In genomic region chr1:9022773-9023172, GRCh38 we compare ENCODE assay signal across 20 cellular contexts. TPM values are rescaled to one million over a fixed set of nuclear protein-coding genes. Genes with fewer than 3 reads are reported as not detected.
DNase-seq lines count a peak whose midpoint lies in the region; ATAC-seq, FAIRE-seq and TF ChIP-seq lines count a peak whose summit lies in the region.
"Had no signal": no experiment of that assay in that cellular context is flagged by ENCODE, and none has a peak within 500 bp of the region (broad histone marks: within the 10 kb centered on the region; RNA-seq: fewer than 3 reads in every experiment).

No MANE protein-coding gene starts in this region.

- TF ChIP-seq EP300 in K562 (IDR thresholded peaks at IDR 0.05; ENCODE audit: low read length): no peak

- no peaks in the 10 kb centered on the region for H3K9me3 ChIP-seq in MM.1S (replicated peaks; ENCODE audit: insufficient read depth, low read length)
- no peaks in the 10 kb centered on the region for H3K9me3 ChIP-seq in K562 (replicated peaks; ENCODE audit: control insufficient read depth, insufficient read depth, low read depth, low read length)
- H3K9me3 ChIP-seq in small intestine (ENCODE audit: control insufficient read depth, low read depth): no peaks in the 10 kb centered on the region
- H3K9me3 ChIP-seq: BLaER1 treated with 17β-estradiol and CSF1 and Interleukin-3, amounts not matched to agents 10 nM and 100 nM had no signal

- peak; percentile 67 for FAIRE-seq in K562 (lab: Jason Lieb, UNC)
- no peak for FAIRE-seq in small intestine (lab: Jason Lieb, UNC)
- FAIRE-seq: G401.6, GM12892 had no signal

- no peaks in the 10 kb centered on the region for H3K79me2 ChIP-seq in MM.1S (ENCODE audit: low read length)
- H3K79me2 ChIP-seq in K562 (ENCODE audit: control insufficient read depth, insufficient read depth, low read length): no peaks in the 10 kb centered on the region

- peak; percentile 55 for ATAC-seq in K562

- peak overlapping the region; percentile 8; the same call in 1 of the 2 replicates for H3K27ac ChIP-seq in MM.1S (ENCODE audit: low read length)
- H3K27ac ChIP-seq in K562 (ENCODE audit: extremely low read depth, low read depth, low read length): no peak overlapping the region
- peak overlapping the region; percentile 71 to 82 for H3K27ac ChIP-seq in small intestine (ENCODE audit: low read depth in 1 of 2, low read length in 1 of 2)
- H3K27ac ChIP-seq: BLaER1 treated with 17β-estradiol and CSF1 and Interleukin-3, amounts not matched to agents 10 nM and 100 nM; KMS-11 had no signal

- no peak for TF ChIP-seq RAD21 in K562 (CRISPR knock-in tag; conservative IDR thresholded peaks at IDR 0.05 in 1 of 2, IDR thresholded peaks at IDR 0.05 in 1 of 2)

- intact Hi-C loops in K562 (cut with micrococcal nuclease): no loop called here
- intact Hi-C loops in head of caudate nucleus (cut with DNase I): no loop called here

- H3F3A ChIP-seq in MM.1S (ENCODE audit: insufficient read depth, low read length): 0 out of 2 replicates have a peak, but pooled peaks cover 5% of the 10 kb centered on the region

- no peak for TF ChIP-seq POLR2A in K562 (conservative IDR thresholded peaks at IDR 0.05)

- H3K4me1 ChIP-seq in MM.1S (ENCODE audit: low read length) (peaks cover 7% of the 10 kb centered on the region), K562 (replicated peaks in 1 of 2; ENCODE audit: control insufficient read depth in 2 of 2, insufficient read depth in 2 of 2, low read length in 2 of 2) (peaks cover 0 to 6% of the 10 kb centered on the region in 2 experiments; a peak in 1 of 5 replicates), small intestine (ENCODE audit: control insufficient read depth in 2 of 2, insufficient read depth in 1 of 2, low read depth in 1 of 2, low read length in 1 of 2) (peaks cover 0 to 10% of the 10 kb centered on the region in 2 donors)

- H3K36me3 ChIP-seq in MM.1S (replicated peaks; ENCODE audit: insufficient read depth, low read length): no peaks in the 10 kb centered on the region
- no peaks in the 10 kb centered on the region for H3K36me3 ChIP-seq in K562 (ENCODE audit: control insufficient read depth, insufficient read depth, low read length)
- H3K36me3 ChIP-seq in small intestine (ENCODE audit: control insufficient read depth in 2 of 2, insufficient read depth in 2 of 2, low read length in 2 of 2): no peaks in the 10 kb centered on the region
- H3K36me3 ChIP-seq: BLaER1 treated with 17β-estradiol and CSF1 and Interleukin-3, amounts not matched to agents 10 nM and 100 nM had no signal

- TF ChIP-seq CTCF in GM12874 (IDR thresholded peaks at IDR 0.05; ENCODE audit: insufficient read depth, low read depth, low read length) (0 out of 2 replicates have a peak, but pooled peaks have one; percentile 4), MM.1S (IDR thresholded peaks at IDR 0.05; ENCODE audit: low read length) (no peak), K562 (IDR thresholded peaks at IDR 0.05 in 2 of 3, conservative IDR thresholded peaks at IDR 0.05 in 1 of 3; ENCODE audit: insufficient read depth in 2 of 3, low read depth in 1 of 3, low read length in 3 of 3) (no peak)

- no peak overlapping the region for H2AFZ ChIP-seq in MM.1S (ENCODE audit: low read length)
- no peak overlapping the region for H2AFZ ChIP-seq in K562 (ENCODE audit: low read depth, low read length)

- 9% methylated on average over 10 of the region's 10 CpGs for WGBS in K562 (ENCODE audit: insufficient coverage, low coverage, missing lambda C conversion rate)
- WGBS in small intestine, 3 donors: 58 to 86% (median 76%) methylated on average over 10 of the region's 10 CpGs

- H3K27me3 ChIP-seq in MM.1S (replicated peaks; ENCODE audit: insufficient read depth, low read length) (0 out of 2 replicates have a peak, but pooled peaks cover 8% of the 10 kb centered on the region), K562 (ENCODE audit: control insufficient read depth in 2 of 2, insufficient read depth in 2 of 2, low read length in 2 of 2) (peaks cover 44 to 71% of the 10 kb centered on the region in 2 experiments), small intestine (ENCODE audit: control insufficient read depth in 2 of 2, insufficient read depth in 2 of 2, low read length in 2 of 2) (no peaks in the 10 kb centered on the region)
- H3K27me3 ChIP-seq: BLaER1 treated with 17β-estradiol and CSF1 and Interleukin-3, amounts not matched to agents 10 nM and 100 nM had no signal

- H4K20me1 ChIP-seq in MM.1S (ENCODE audit: insufficient read depth, low read length) (no peaks in the 10 kb centered on the region), K562 (replicated peaks; ENCODE audit: control insufficient read depth, insufficient read depth, low read length) (no peaks in the 10 kb centered on the region; the same call in 1 of the 2 replicates)
- H4K20me1 ChIP-seq: BLaER1 treated with 17β-estradiol and CSF1 and Interleukin-3, amounts not matched to agents 10 nM and 100 nM had no signal

- POLR2A ChIA-PET in K562 (lab: Yijun Ruan, JAX): interaction anchor here (0.5 kb wide), 1 partner anchor 12 kb away, joined by 3 read pairs; no protein-coding TSS in a partner anchor

- H3K9me1 ChIP-seq in K562 (ENCODE audit: control insufficient read depth, insufficient read depth, low read length): no peaks in the 10 kb centered on the region

- CTCF ChIA-PET in K562 (lab: Yijun Ruan, JAX; ENCODE audit: low intra/inter-chr PET ratio): interaction anchor here (0.6 kb wide), 1 partner anchor 184 kb away, joined by 4 read pairs; no protein-coding TSS in a partner anchor

- peak overlapping the region; percentile 21; the same call in 1 of the 2 replicates for H3K4me2 ChIP-seq in MM.1S (ENCODE audit: low read depth, low read length)
- H3K4me2 ChIP-seq in K562 (ENCODE audit: insufficient read depth, low read length): no peak overlapping the region
- H3K4me2 ChIP-seq: BLaER1 treated with 17β-estradiol and CSF1 and Interleukin-3, amounts not matched to agents 10 nM and 100 nM; KMS-11 had no signal

- no peaks in the 10 kb centered on the region for H3K9me2 ChIP-seq in MM.1S (replicated peaks; ENCODE audit: insufficient read depth, low read length)

- BruUV-seq in K562 (replicated peaks; lab: Mats Ljungman, UMichigan): no TSS peak

- H3K9ac ChIP-seq in MM.1S (ENCODE audit: low read length) (no peak overlapping the region), K562 (ENCODE audit: insufficient read depth in 1 of 2, low read depth in 2 of 2, low read length in 2 of 2) (no peak overlapping the region)
- H3K9ac ChIP-seq: BLaER1 treated with 17β-estradiol and CSF1 and Interleukin-3, amounts not matched to agents 10 nM and 100 nM; KMS-11 had no signal

- in situ Hi-C loops in K562 (cut with MboI): no loop called here

- no peak for DNase-seq in MM.1S
- no peak for DNase-seq in K562 (ENCODE audit: extremely low read depth in 1 of 4, low spot score in 3 of 4)
- DNase-seq in small intestine: no peak
- DNase-seq in T-helper 2 cell: no peak
- DNase-seq in head of caudate nucleus: no peak
- DNase-seq in C1 segment of cervical spinal cord (lab: John Stamatoyannopoulos, UW): no peak
- DNase-seq: ACHN; CD4-positive, alpha-beta T cell; EL; GOT3; HCEC 1CT; HFFc6 had no signal

- H3K4me3 ChIP-seq in MM.1S (ENCODE audit: low read length): no peak overlapping the region
- H3K4me3 ChIP-seq in K562: no peak overlapping the region
- no peak overlapping the region for H3K4me3 ChIP-seq in small intestine (ENCODE audit: low read depth in 1 of 2, low read length in 2 of 2)
- H3K4me3 ChIP-seq: BLaER1 treated with 17β-estradiol and CSF1 and Interleukin-3, amounts not matched to agents 10 nM and 100 nM had no signal

TF ChIP-seq in K562, 482 proteins besides CTCF, POLR2A, EP300 and RAD21:
- TF ChIP-seq XRCC3 (IDR thresholded peaks at IDR 0.05): no peak
- TF ChIP-seq CBX1 (IDR thresholded peaks at IDR 0.05; ENCODE audit: low read depth): no peak
- no peak for TF ChIP-seq GTF2F1 (IDR thresholded peaks at IDR 0.05; ENCODE audit: low read depth, low read length)

RNA-seq across cellular contexts. Expression of gene SLC2A7, which starts 3.5 kb away (rescaled TPM):
- not detected in 2 replicates for total RNA-seq in K562 (2011; cell fraction: chromatin; rRNA removed; ENCODE audit: low replicate concordance)
- not detected in 2 replicates for total RNA-seq in K562 (2011; cell fraction: nucleolus; rRNA removed)
- total RNA-seq in K562 (2011; cell fraction: nucleoplasm; rRNA removed): not detected in 2 replicates
- total RNA-seq in K562 (2014; rRNA removed) (not detected in 2 replicates), K562 (2014; rRNA removed; fragmentation: Illumina TruSeq; extraction: Trizol) (not detected in 2 replicates), K562 (2015; rRNA removed; fragmentation: Illumina TruSeq; extraction: Trizol) (not detected in 2 replicates), K562 (2021) (not detected in 2 replicates)
- polyA plus RNA-seq in K562 (2011; rRNA removed) (not detected in 2 replicates), K562 (2014; fragmentation: Illumina TruSeq; extraction: Trizol) (not detected in 2 replicates), K562 (2014; fragmentation: Nextera tagmentation; extraction: Ambion mirVana) (not detected), K562 (2014; rRNA removed) (not detected in 2 replicates), small intestine (under 1 TPM in 1 of 3 donors, not detected in 2; 0.55 TPM)
- polyA plus RNA-seq in K562 (2011; cell fraction: cytosol; rRNA removed): not detected in 2 replicates
- polyA plus RNA-seq in K562 (2011; cell fraction: nucleus; rRNA removed): not detected in 2 replicates
- polyA plus RNA-seq in K562 (2012): not detected in 2 replicates
- polyA minus RNA-seq in K562 (2011; rRNA and poly(A)+ RNA removed): not detected in 2 replicates
- polyA minus RNA-seq in K562 (2011; cell fraction: cytosol; rRNA and poly(A)+ RNA removed): not detected in 2 replicates
- not detected in 2 replicates for polyA minus RNA-seq in K562 (2011; cell fraction: nucleus; rRNA and poly(A)+ RNA removed)
- total RNA-seq: A172; CD4-positive, alpha-beta T cell; HFFc6; HT-29 had no signal
- polyA plus RNA-seq: IgD-negative memory B cell had no signal

RNA-seq across cellular contexts. Expression of gene SLC2A5, which starts 46.7 kb away (rescaled TPM):
- not detected in 2 replicates for total RNA-seq in K562 (2011; cell fraction: chromatin; rRNA removed; ENCODE audit: low replicate concordance)
- not detected in 2 replicates for total RNA-seq in K562 (2011; cell fraction: nucleolus; rRNA removed)
- not detected in 2 replicates for total RNA-seq in K562 (2011; cell fraction: nucleoplasm; rRNA removed)
- total RNA-seq in K562 (2014; rRNA removed) (not detected in 2 replicates), K562 (2014; rRNA removed; fragmentation: Illumina TruSeq; extraction: Trizol) (not detected in 2 replicates), K562 (2015; rRNA removed; fragmentation: Illumina TruSeq; extraction: Trizol) (not detected in 2 replicates), K562 (2021) (0.04 TPM in 1 of 2 replicates, not detected in the other)
- polyA plus RNA-seq in K562 (2011; rRNA removed) (0.08 TPM in 1 of 2 replicates, not detected in the other), K562 (2014; fragmentation: Illumina TruSeq; extraction: Trizol) (not detected in 2 replicates), K562 (2014; fragmentation: Nextera tagmentation; extraction: Ambion mirVana) (not detected), K562 (2014; rRNA removed) (not detected in 2 replicates), small intestine (100 to 1,000 TPM in 2 of 3 donors, 10 to 100 TPM in 1; 42.5 to 234 (median 175) TPM)
- 0.04 TPM in 1 of 2 replicates, not detected in the other for polyA plus RNA-seq in K562 (2011; cell fraction: cytosol; rRNA removed)
- polyA plus RNA-seq in K562 (2011; cell fraction: nucleus; rRNA removed): 0.54 TPM in 1 of 2 replicates, not detected in the other
- polyA plus RNA-seq in K562 (2012): 0.03 and 0.06 TPM in 2 replicates
- not detected in 2 replicates for polyA minus RNA-seq in K562 (2011; rRNA and poly(A)+ RNA removed)
- not detected in 2 replicates for polyA minus RNA-seq in K562 (2011; cell fraction: cytosol; rRNA and poly(A)+ RNA removed)
- polyA minus RNA-seq in K562 (2011; cell fraction: nucleus; rRNA and poly(A)+ RNA removed): not detected in 2 replicates
- total RNA-seq: A172; CD4-positive, alpha-beta T cell; HT-29 had no signal

Comparison
In these comparisons a context has a peak if more than half of its experiments do, and no peak if none do; other contexts are left out.
1. RNA of gene SLC2A5, which starts 46.7 kb away (polyA plus RNA-seq): 42.5 to 234 TPM in small intestine; 0.03 to 0.54 TPM in K562; every median in the first group is over 10 times any median in the second.